8 cellular contexts compared by ENCODE assay signal in the genomic region with DNA sequence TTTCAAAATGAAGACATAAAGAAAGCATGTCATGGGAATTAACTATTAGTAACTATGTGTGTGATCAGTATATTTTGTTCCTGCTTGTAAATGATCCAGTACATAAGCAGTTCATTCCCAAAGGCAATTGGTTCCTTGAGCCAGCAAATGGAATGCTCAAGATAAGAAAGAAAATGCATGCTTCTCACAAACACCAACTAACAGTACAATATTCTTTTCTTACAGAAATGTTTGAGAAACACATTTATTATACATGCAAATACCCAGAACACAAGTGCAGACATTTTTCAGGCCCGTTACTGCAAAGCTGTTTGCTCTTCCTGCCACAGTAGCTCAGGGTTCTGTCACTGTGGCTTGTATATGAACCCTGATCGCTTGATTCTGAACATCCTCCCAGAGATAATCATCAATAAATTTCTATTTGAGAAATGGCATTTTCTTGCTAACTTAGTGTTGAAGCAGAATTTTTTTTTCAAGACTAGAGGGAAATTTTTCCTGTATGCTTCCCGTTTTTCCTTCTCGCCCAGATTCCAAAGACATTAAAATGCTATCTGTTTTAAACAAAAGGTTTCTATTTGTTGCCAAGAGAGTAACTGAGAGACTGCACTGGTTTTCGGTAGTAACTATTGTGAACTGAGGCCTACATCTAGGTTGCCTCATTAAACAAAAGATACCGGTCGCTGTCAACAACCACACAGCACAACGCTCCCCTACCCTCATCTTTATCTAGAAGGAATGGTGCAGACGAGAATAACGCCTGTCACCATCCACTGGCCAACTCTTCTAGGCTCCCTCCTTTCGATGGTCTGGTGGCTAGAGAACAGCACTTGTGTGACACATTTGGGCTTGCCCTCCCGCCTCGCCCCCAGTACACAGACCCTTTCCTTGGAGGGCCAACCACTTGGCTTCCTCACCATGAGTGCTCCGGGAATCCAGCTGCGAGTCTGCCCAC. TPM values are rescaled to one million over a fixed set of nuclear protein-coding genes. Genes with fewer than 3 reads are reported as not detected.
DNase-seq lines count a peak whose midpoint lies in the region; ATAC-seq and TF ChIP-seq lines count a peak whose summit lies in the region.

No MANE protein-coding gene starts in this region.

- peak; percentile 20 for DNase-seq in DMS114 treated with DMSO at 0.1 percent for 48 hours (lab: John Stamatoyannopoulos, UW; ENCODE audit: unreplicated experiment)
- DNase-seq in KBM-7, result peak; percentile 66
- DNase-seq in activated CD8-positive, alpha-beta memory T cell treated with anti-CD3 and anti-CD28 coated beads, Interleukin-2, amount 50 U/mL, for 48 hours, result peak; percentile 69
- peak; percentile 58 for DNase-seq in fibroblast of peridontal ligament (ENCODE audit: extremely low read depth)

- TF ChIP-seq CTCF in neural cell (IDR thresholded peaks at IDR 0.05; ENCODE audit: poor library complexity, severe bottlenecking), result no peak

- H3K4me2 ChIP-seq in neural cell (ENCODE audit: low read length), result peak overlapping the region; percentile 91

- peak overlapping the region; percentile 92 for H3K9ac ChIP-seq in neural cell (ENCODE audit: low read length)

- H3K9me3 ChIP-seq in neural cell (ENCODE audit: low read length), result no peaks in the 10 kb centered on the region

- H3K27me3 ChIP-seq in neural cell (ENCODE audit: insufficient read depth, low read depth, low read length), result no peaks in the 10 kb centered on the region

- in situ Hi-C loops in KBM-7 (cut with MboI; ENCODE audit: low pct_unique_long_range_greater_than_20kb, low sequenced_read_pairs), result no loop called here

- H3K4me3 ChIP-seq in neural cell (ENCODE audit: low read length), result peak overlapping the region; percentile 91

- no peak for ATAC-seq in HG02973 (IDR thresholded peaks at IDR 0.05; ENCODE audit: unreplicated experiment)
- no peak for ATAC-seq in esophagus mucosa
- no peak for ATAC-seq in GM19455 (IDR thresholded peaks at IDR 0.05; ENCODE audit: unreplicated experiment)

- H3K79me2 ChIP-seq in neural cell (replicated peaks; ENCODE audit: insufficient read depth, low read length), result peaks cover 58% of the 10 kb centered on the region

- no peak for TF ChIP-seq RAD21 in neural cell (conservative IDR thresholded peaks at IDR 0.05)

- no peaks in the 10 kb centered on the region for H3K9me2 ChIP-seq in neural cell (ENCODE audit: insufficient read depth, low read length)

- H4K20me1 ChIP-seq in neural cell (ENCODE audit: insufficient read depth), result peaks cover 10% of the 10 kb centered on the region

- no peaks in the 10 kb centered on the region for H3K36me3 ChIP-seq in neural cell (ENCODE audit: insufficient read depth, low read length)

- H3K27ac ChIP-seq in neural cell (ENCODE audit: low read length), result peak overlapping the region; percentile 91

- H3F3A ChIP-seq in neural cell (ENCODE audit: insufficient read depth, low read length, poor library complexity, severe bottlenecking), result peaks cover 6% of the 10 kb centered on the region

- TF ChIP-seq EP300 in neural cell (conservative IDR thresholded peaks at IDR 0.05; ENCODE audit: poor library complexity, severe bottlenecking), result no peak

- H2AFZ ChIP-seq in neural cell (ENCODE audit: low read depth, low read length), result peak overlapping the region; percentile 1

TF ChIP-seq in neural cell, 6 proteins besides CTCF, POLR2A, EP300 and RAD21:
- no peak for TF ChIP-seq EZH2 (IDR thresholded peaks at IDR 0.05; ENCODE audit: borderline replicate concordance, insufficient read depth, low read length, poor library complexity, severe bottlenecking)
- TF ChIP-seq SMC3 (conservative IDR thresholded peaks at IDR 0.05; ENCODE audit: poor library complexity), result no peak
- TF ChIP-seq, protein P1, sequence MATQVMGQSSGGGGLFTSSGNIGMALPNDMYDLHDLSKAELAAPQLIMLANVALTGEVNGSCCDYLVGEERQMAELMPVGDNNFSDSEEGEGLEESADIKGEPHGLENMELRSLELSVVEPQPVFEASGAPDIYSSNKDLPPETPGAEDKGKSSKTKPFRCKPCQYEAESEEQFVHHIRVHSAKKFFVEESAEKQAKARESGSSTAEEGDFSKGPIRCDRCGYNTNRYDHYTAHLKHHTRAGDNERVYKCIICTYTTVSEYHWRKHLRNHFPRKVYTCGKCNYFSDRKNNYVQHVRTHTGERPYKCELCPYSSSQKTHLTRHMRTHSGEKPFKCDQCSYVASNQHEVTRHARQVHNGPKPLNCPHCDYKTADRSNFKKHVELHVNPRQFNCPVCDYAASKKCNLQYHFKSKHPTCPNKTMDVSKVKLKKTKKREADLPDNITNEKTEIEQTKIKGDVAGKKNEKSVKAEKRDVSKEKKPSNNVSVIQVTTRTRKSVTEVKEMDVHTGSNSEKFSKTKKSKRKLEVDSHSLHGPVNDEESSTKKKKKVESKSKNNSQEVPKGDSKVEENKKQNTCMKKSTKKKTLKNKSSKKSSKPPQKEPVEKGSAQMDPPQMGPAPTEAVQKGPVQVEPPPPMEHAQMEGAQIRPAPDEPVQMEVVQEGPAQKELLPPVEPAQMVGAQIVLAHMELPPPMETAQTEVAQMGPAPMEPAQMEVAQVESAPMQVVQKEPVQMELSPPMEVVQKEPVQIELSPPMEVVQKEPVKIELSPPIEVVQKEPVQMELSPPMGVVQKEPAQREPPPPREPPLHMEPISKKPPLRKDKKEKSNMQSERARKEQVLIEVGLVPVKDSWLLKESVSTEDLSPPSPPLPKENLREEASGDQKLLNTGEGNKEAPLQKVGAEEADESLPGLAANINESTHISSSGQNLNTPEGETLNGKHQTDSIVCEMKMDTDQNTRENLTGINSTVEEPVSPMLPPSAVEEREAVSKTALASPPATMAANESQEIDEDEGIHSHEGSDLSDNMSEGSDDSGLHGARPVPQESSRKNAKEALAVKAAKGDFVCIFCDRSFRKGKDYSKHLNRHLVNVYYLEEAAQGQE (IDR thresholded peaks at IDR 0.05; ENCODE audit: borderline replicate concordance), result no peak
- TF ChIP-seq POLR2AphosphoS5 (IDR thresholded peaks at IDR 0.05), result no peak
- TF ChIP-seq MXI1 (conservative IDR thresholded peaks at IDR 0.05; ENCODE audit: poor library complexity, severe bottlenecking), result no peak
- TF ChIP-seq TAF1 (IDR thresholded peaks at IDR 0.05; ENCODE audit: low read depth), result no peak
TF ChIP-seq in neural cell: peak in this region for 0.

RNA-seq across cellular contexts. Expression of a gene that starts 1.7 kb away (rescaled TPM):
- 74.2 and 86.7 TPM in 2 replicates for polyA plus RNA-seq in neural cell
- polyA minus RNA-seq in neural cell, result 159 and 188 TPM in 2 replicates
- total RNA-seq in esophagus mucosa, result 28.8 TPM
